1 cellular context compared by ENCODE assay signal in genomic region chr18:22345733-22346132, GRCh38.
TF ChIP-seq lines count a peak whose summit lies in the region.

No MANE protein-coding gene starts in this region.

TF ChIP-seq in endothelial cell of umbilical vein, 7 proteins besides CTCF, POLR2A, EP300 and RAD21 (continued from another document):
- TF ChIP-seq GATA2 (IDR thresholded peaks at IDR 0.05; ENCODE audit: insufficient read depth, insufficient read length, low read depth, low read length) (no peak), JUN (IDR thresholded peaks at IDR 0.05; ENCODE audit: borderline replicate concordance, insufficient read depth, insufficient read length, low read depth) (no peak), MYC (IDR thresholded peaks at IDR 0.05; ENCODE audit: low read depth, low read length) (no peak), FOS (IDR thresholded peaks at IDR 0.05; ENCODE audit: borderline replicate concordance, insufficient read depth, low read length) (no peak), POLR2AphosphoS5 (IDR thresholded peaks at IDR 0.05; ENCODE audit: insufficient read depth, low read depth, low read length) (no peak)
- TF ChIP-seq, protein P1, sequence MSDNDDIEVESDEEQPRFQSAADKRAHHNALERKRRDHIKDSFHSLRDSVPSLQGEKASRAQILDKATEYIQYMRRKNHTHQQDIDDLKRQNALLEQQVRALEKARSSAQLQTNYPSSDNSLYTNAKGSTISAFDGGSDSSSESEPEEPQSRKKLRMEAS (IDR thresholded peaks at IDR 0.05; ENCODE audit: insufficient read depth, insufficient read length), result no peak
